In genomic region chr1:20484526-20485462, GRCh38 we compare ENCODE assay signal across 1 cellular context.
TF ChIP-seq lines count a peak whose summit lies in the region.

No MANE protein-coding gene starts in this region.

TF ChIP-seq in HEK293, 187 proteins besides CTCF, POLR2A, EP300 and RAD21 (continued from another document):
- TF ChIP-seq ZNF830 (tag by site-specific recombination; IDR thresholded peaks at IDR 0.05; ENCODE audit: low read depth): no peak
- TF ChIP-seq ZNF202 (tag by site-specific recombination; IDR thresholded peaks at IDR 0.05; ENCODE audit: borderline replicate concordance): no peak
